8 cellular contexts compared by ENCODE assay signal in the genomic region with DNA sequence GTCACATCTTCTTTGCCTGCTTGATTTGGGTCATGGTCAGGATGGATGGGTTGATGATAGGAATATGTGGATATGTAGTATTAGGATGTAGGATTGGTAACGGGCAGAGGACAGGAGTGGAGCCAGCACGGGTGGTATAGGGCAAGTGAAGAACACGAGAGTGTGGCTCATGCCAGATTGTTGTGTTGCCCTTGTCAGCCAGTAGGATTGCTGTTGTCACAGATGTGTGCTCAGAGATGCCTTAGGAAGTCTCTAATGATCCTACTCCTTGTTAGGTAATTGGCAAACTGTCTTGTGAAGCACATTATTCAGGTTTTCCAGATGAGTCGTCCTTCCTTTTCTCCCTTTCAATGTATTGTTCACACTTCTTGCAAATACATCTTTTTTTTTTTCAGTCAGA. TPM values are rescaled to one million over a fixed set of nuclear protein-coding genes. Genes with fewer than 3 reads are reported as not detected.
DNase-seq lines count a peak whose midpoint lies in the region; ATAC-seq and TF ChIP-seq lines count a peak whose summit lies in the region.

No MANE protein-coding gene starts in this region.

- DNase-seq in GM06990 (ENCODE audit: extremely low read depth, insufficient read length): no peak
- DNase-seq in SKM-1 (lab: John Stamatoyannopoulos, UW; ENCODE audit: unreplicated experiment): peak; percentile 12
- DNase-seq in suprapubic skin (ENCODE audit: low spot score in 2 of 2): no peak
- DNase-seq in NCI-H187 treated with DMSO at 0.1 percent for 48 hours (lab: John Stamatoyannopoulos, UW): no peak
- no peak for DNase-seq in COLO668 (lab: John Stamatoyannopoulos, UW; ENCODE audit: unreplicated experiment)

- ATAC-seq in GM19438 (IDR thresholded peaks at IDR 0.05; ENCODE audit: low read depth, unreplicated experiment) (peak; percentile 81), HG03342 (IDR thresholded peaks at IDR 0.05; ENCODE audit: unreplicated experiment) (peak; percentile 88), gastroesophageal sphincter (no peak)

- H3K27ac ChIP-seq in gastroesophageal sphincter (no peak overlapping the region), suprapubic skin (no peak overlapping the region)

- H3K4me3 ChIP-seq in GM06990 (replicated peaks; ENCODE audit: low read depth, low read length) (no peak overlapping the region), gastroesophageal sphincter (no peak overlapping the region), suprapubic skin (no peak overlapping the region)

- H3K4me1 ChIP-seq in gastroesophageal sphincter (peaks cover 0 to 52% (median 8%) of the 10 kb centered on the region in 3 donors), suprapubic skin (peaks cover 33% of the 10 kb centered on the region)

- H3K27me3 ChIP-seq in GM06990 (replicated peaks; ENCODE audit: control insufficient read depth, insufficient read depth, low read length) (no peaks in the 10 kb centered on the region), gastroesophageal sphincter (no peaks in the 10 kb centered on the region), suprapubic skin (no peaks in the 10 kb centered on the region)

- WGBS in gastroesophageal sphincter (ENCODE audit: low coverage in 1 of 2), 2 donors: 50 to 75% methylated on average over 2 to 4 of the region's 4 CpGs
- 62% methylated on average over 4 of the region's 4 CpGs for WGBS in suprapubic skin

- TF ChIP-seq POLR2A in gastroesophageal sphincter (IDR thresholded peaks at IDR 0.05) (no peak), suprapubic skin (IDR thresholded peaks at IDR 0.05) (no peak)

- H3K36me3 ChIP-seq in GM06990 (ENCODE audit: control insufficient read depth, insufficient read depth, low read length): no peaks in the 10 kb centered on the region; the same call in 1 of the 2 replicates
- no peaks in the 10 kb centered on the region for H3K36me3 ChIP-seq in gastroesophageal sphincter
- H3K36me3 ChIP-seq in suprapubic skin: no peaks in the 10 kb centered on the region

- no peak for TF ChIP-seq EP300 in gastroesophageal sphincter (IDR thresholded peaks at IDR 0.05)
- no peak for TF ChIP-seq EP300 in suprapubic skin (IDR thresholded peaks at IDR 0.05)

- H3K9me3 ChIP-seq in gastroesophageal sphincter (no peaks in the 10 kb centered on the region), suprapubic skin (no peaks in the 10 kb centered on the region)

- TF ChIP-seq CTCF in GM06990 (IDR thresholded peaks at IDR 0.05; ENCODE audit: insufficient read depth, low read length, poor library complexity, severe bottlenecking): peak; percentile 63
- TF ChIP-seq CTCF in gastroesophageal sphincter (IDR thresholded peaks at IDR 0.05): peak in 3 of 4 experiments; percentile 18 to 34 (median 24)
- TF ChIP-seq CTCF in suprapubic skin (IDR thresholded peaks at IDR 0.05): peak; percentile 36 to 58

RNA-seq across cellular contexts. Expression of a gene that starts 5.5 kb away (rescaled TPM):
- 10 to 100 TPM; 18.2 to 30.2 (median 21.4) TPM for total RNA-seq in gastroesophageal sphincter
- total RNA-seq in suprapubic skin: 10 to 100 TPM; 28.6 to 41.0 (median 34.6) TPM

RNA-seq across cellular contexts. Expression of a gene that starts 27.0 kb away (rescaled TPM):
- total RNA-seq in gastroesophageal sphincter: 10 to 100 TPM; 11.6 to 25.2 (median 17.2) TPM
- total RNA-seq in suprapubic skin: 10 to 100 TPM; 10.1 to 18.5 (median 11.0) TPM
